Comparison of ENCODE assay signal across 8 cellular contexts in the genomic region with DNA sequence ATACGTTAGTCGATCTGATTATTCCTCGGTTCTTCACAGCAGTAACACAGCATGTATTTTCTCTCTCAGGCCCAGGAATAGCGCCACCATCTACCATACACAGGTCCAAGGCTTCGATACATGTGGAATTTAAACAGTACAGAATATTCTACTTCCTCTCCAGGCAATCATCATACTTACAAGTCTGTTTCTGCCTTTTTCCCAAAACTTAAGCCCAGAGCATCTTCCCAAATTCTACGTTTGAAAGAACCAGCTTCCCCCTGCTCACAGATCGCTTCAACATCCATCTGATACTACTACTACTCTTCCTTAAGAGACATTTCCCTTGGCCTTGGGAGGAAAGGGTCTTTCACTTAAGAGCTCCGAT. TPM values are rescaled to one million over a fixed set of nuclear protein-coding genes. Genes with fewer than 3 reads are reported as not detected.
DNase-seq lines count a peak whose midpoint lies in the region; ATAC-seq and TF ChIP-seq lines count a peak whose summit lies in the region.

No MANE protein-coding gene starts in this region.

- H3K9me3 Mint-ChIP-seq in CD8-positive, alpha-beta memory T cell: no peaks in the 10 kb centered on the region

- peak overlapping the region; percentile 76 to 97 (median 92) for H3K27ac Mint-ChIP-seq in CD8-positive, alpha-beta memory T cell

- no peak for TF ChIP-seq POLR2A in right lobe of liver (IDR thresholded peaks at IDR 0.05)

- H3K4me3 Mint-ChIP-seq in CD8-positive, alpha-beta memory T cell: peak overlapping the region; percentile 88 to 95 (median 89)

- peak in 1 of 4 donors; percentile 17 for ATAC-seq in right lobe of liver
- ATAC-seq in HG03439 (IDR thresholded peaks at IDR 0.05; ENCODE audit: unreplicated experiment): no peak
- ATAC-seq in omental fat pad (ENCODE audit: low FRiP score): no peak

- no peaks in the 10 kb centered on the region for H3K36me3 ChIP-seq in CD8-positive, alpha-beta memory T cell (ENCODE audit: insufficient read depth, low read length)
- H3K36me3 ChIP-seq in right lobe of liver (no peaks in the 10 kb centered on the region), thymus (ENCODE audit: control insufficient read depth, insufficient read depth) (no peaks in the 10 kb centered on the region)

- WGBS in right lobe of liver (ENCODE audit: insufficient coverage, low coverage, low lambda C conversion rate, missing lambda C conversion rate): 2% methylated on average over 8 of the region's 8 CpGs
- WGBS in thymus: 1% methylated on average over 8 of the region's 8 CpGs

- no peaks in the 10 kb centered on the region for H3K27me3 ChIP-seq in CD8-positive, alpha-beta memory T cell (ENCODE audit: insufficient read depth, low read length, poor library complexity, severe bottlenecking)
- no peaks in the 10 kb centered on the region for H3K27me3 ChIP-seq in right lobe of liver
- no peaks in the 10 kb centered on the region for H3K27me3 ChIP-seq in thymus (ENCODE audit: control insufficient read depth, insufficient read depth)

- peak in 1 of 5 donors; percentile 2 for DNase-seq in CD8-positive, alpha-beta memory T cell
- DNase-seq in HS-27A (ENCODE audit: low read depth) (peak; percentile 12), OCI-M1 (lab: John Stamatoyannopoulos, UW) (peak; percentile 68), choroid plexus epithelial cell (ENCODE audit: low read depth) (peak; percentile 67), right lobe of liver (no peak), omental fat pad (ENCODE audit: low spot score) (no peak)

- H3K27me3 Mint-ChIP-seq in CD8-positive, alpha-beta memory T cell: peaks cover 2 to 18% of the 10 kb centered on the region in 2 donors

- peak overlapping the region; percentile 58 for H3K4me3 ChIP-seq in CD8-positive, alpha-beta memory T cell (ENCODE audit: low read length)
- H3K4me3 ChIP-seq in choroid plexus epithelial cell (ENCODE audit: low read depth, low read length) (peak overlapping the region; percentile 96), right lobe of liver (peak overlapping the region; percentile 67 to 80 (median 70)), thymus (ENCODE audit: low read length) (peak overlapping the region; percentile 68)

- H3K36me3 Mint-ChIP-seq in CD8-positive, alpha-beta memory T cell: peaks cover 0 to 17% (median 2%) of the 10 kb centered on the region in 3 donors

- H3K27ac ChIP-seq in CD8-positive, alpha-beta memory T cell (ENCODE audit: low read depth, low read length): peak overlapping the region; percentile 81
- H3K27ac ChIP-seq in right lobe of liver: peak overlapping the region; percentile 74 to 86 (median 85)
- H3K27ac ChIP-seq in thymus (ENCODE audit: low read depth): peak overlapping the region; percentile 95

- TF ChIP-seq CTCF in choroid plexus epithelial cell (conservative IDR thresholded peaks at IDR 0.05; ENCODE audit: low read depth, low read length): peak; percentile 59
- peak in 3 of 4 donors; percentile 14 to 27 (median 22) for TF ChIP-seq CTCF in right lobe of liver (IDR thresholded peaks at IDR 0.05)
- TF ChIP-seq CTCF in omental fat pad (IDR thresholded peaks at IDR 0.05): no peak

- H3K9me3 ChIP-seq in CD8-positive, alpha-beta memory T cell (ENCODE audit: low read length): no peaks in the 10 kb centered on the region
- H3K9me3 ChIP-seq in right lobe of liver: no peaks in the 10 kb centered on the region
- no peaks in the 10 kb centered on the region for H3K9me3 ChIP-seq in thymus (ENCODE audit: control insufficient read depth)

- CTCF ChIA-PET in CD8-positive, alpha-beta memory T cell (lab: Charles Lee): interaction anchor here (1.3 to 1.4 kb wide), 2 partner anchors 160 to 165 kb away, joined by 3 to 5 read pairs; no protein-coding TSS in a partner anchor

- peaks cover 28 to 48% (median 46%) of the 10 kb centered on the region in 3 donors for H3K4me1 Mint-ChIP-seq in CD8-positive, alpha-beta memory T cell

- POLR2A ChIA-PET in CD8-positive, alpha-beta memory T cell (lab: Charles Lee): interaction anchor here (0.6 to 2.0 kb wide), 10 partner anchors 9 to 1722 kb away, joined by 3 to 8 read pairs (median 3); partner anchors contain the start of genes ERO1A, PSMC6 and PTGER2

- intact Hi-C loops in right lobe of liver (cut with DNase I): no loop called here

- peaks cover 22% of the 10 kb centered on the region for H3K4me1 ChIP-seq in CD8-positive, alpha-beta memory T cell (ENCODE audit: insufficient read depth, low read length)
- H3K4me1 ChIP-seq in right lobe of liver (peaks cover 0 to 8% (median 0%) of the 10 kb centered on the region in 4 donors), thymus (ENCODE audit: control insufficient read depth, insufficient read depth, low read length) (peaks cover 17% of the 10 kb centered on the region)

RNA-seq across cellular contexts. Expression of gene TXNDC16, which starts 0.6 kb away (rescaled TPM):
- 1 to 10 TPM; 3.8 to 4.6 TPM for total RNA-seq in CD8-positive, alpha-beta memory T cell
- polyA plus RNA-seq in CD8-positive, alpha-beta memory T cell: 1.8 TPM
- total RNA-seq in right lobe of liver (1 to 10 TPM; 2.0 to 5.5 (median 4.1) TPM), omental fat pad (1 to 10 TPM; 5.2 to 9.5 (median 6.7) TPM)
- 4.1 TPM for polyA plus RNA-seq in thymus

RNA-seq across cellular contexts. Expression of gene GPR137C, which starts 1.0 kb away (rescaled TPM):
- under 1 TPM; 0.50 to 0.91 TPM for total RNA-seq in CD8-positive, alpha-beta memory T cell
- not detected for polyA plus RNA-seq in CD8-positive, alpha-beta memory T cell
- under 1 TPM; 0.18 to 0.51 (median 0.20) TPM for total RNA-seq in right lobe of liver
- polyA plus RNA-seq in thymus: 1.3 TPM
- total RNA-seq in omental fat pad: 1 to 10 TPM in 1 of 4 donors, under 1 TPM in 3; 0.25 to 1.1 (median 0.71) TPM

Comparison
In these comparisons a context has a peak if more than half of its experiments do, and no peak if none do; other contexts are left out.
1. DNase-seq: peak in HS-27A (single experiment), OCI-M1 (single experiment) and choroid plexus epithelial cell (single experiment); none in right lobe of liver (0 of 3) and omental fat pad (single experiment).
2. CTCF ChIP-seq: peak in choroid plexus epithelial cell (single experiment) and right lobe of liver (3 of 4); none in omental fat pad (0 of 3).
3. Peak in every context shown above with its lines, with median percentiles within 50 percentile points of each other: H3K27ac ChIP-seq and H3K4me3 ChIP-seq.